Comparison of ENCODE assay signal across 13 cellular contexts in the genomic region with DNA sequence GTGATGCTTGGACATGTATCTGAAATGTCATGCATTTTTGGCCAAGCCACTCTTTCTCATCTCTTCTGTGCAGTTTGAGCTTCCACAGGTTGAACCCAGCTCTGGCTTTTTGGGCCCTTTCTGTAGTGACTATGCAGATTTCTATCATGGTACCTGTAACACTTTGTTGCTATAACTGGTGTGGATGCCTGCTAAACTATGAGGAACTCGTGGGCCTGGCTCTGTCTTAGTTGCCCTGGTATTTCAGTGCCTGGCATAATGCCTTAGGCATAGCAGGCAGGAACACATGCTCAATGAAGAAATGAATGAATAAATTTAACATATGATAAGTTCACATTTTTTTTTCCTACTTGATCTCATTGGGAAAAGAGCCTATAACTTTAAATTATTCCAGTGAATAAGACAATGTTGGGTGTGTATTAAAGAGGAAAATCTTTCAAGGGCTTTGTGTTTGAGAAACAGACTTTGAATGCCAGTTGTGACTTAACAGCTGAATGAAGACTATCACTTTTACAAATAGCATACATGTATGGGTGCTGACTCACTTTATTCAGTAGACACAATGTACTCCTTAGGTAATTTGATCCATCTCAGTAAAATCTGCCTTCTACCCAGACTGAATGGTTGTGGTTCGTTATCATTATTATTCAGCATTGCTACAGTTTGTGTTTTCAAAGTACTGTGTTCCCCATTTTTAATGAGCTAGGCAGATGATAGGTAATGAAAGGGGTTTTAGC.
DNase-seq lines count a peak whose midpoint lies in the region; ATAC-seq, FAIRE-seq and TF ChIP-seq lines count a peak whose summit lies in the region.
"Had no signal": no experiment of that assay in that cellular context is flagged by ENCODE, and none has a peak within 500 bp of the region (broad histone marks: within the 10 kb centered on the region; RNA-seq: fewer than 3 reads in every experiment).

No MANE protein-coding gene starts in this region.

- H3K27ac ChIP-seq in heart left ventricle (peak overlapping the region in 8 of 12 donors; percentile 18 to 56 (median 44)), right atrium auricular region (peak overlapping the region in 1 of 2 donors; percentile 11), heart right ventricle (peak overlapping the region in 6 of 10 donors; percentile 12 to 78 (median 48))
- H3K27ac ChIP-seq: BLaER1, ovary had no signal

- no peaks in the 10 kb centered on the region for H3K36me3 ChIP-seq in heart left ventricle
- H3K36me3 ChIP-seq in right atrium auricular region: no peaks in the 10 kb centered on the region
- H3K36me3 ChIP-seq in heart right ventricle: no peaks in the 10 kb centered on the region
- H3K36me3 ChIP-seq: ovary had no signal

- H3K36me3 Mint-ChIP-seq in activated T-helper 17 cell treated with anti-CD3 and anti-CD28 coated beads, Interleukin-2, amount 50 U/mL, for 72 hours (ENCODE audit: low read depth): no peaks in the 10 kb centered on the region
- peaks cover 13% of the 10 kb centered on the region for H3K36me3 Mint-ChIP-seq in activated naive CD8-positive, alpha-beta T cell treated with anti-CD3 and anti-CD28 coated beads for 36 hours

- no peaks in the 10 kb centered on the region for H3K27me3 ChIP-seq in heart left ventricle
- H3K27me3 ChIP-seq in right atrium auricular region: no peaks in the 10 kb centered on the region
- H3K27me3 ChIP-seq in heart right ventricle: no peaks in the 10 kb centered on the region
- H3K27me3 ChIP-seq: BLaER1, ovary had no signal

- no peaks in the 10 kb centered on the region for H3K4me1 Mint-ChIP-seq in activated T-helper 17 cell treated with anti-CD3 and anti-CD28 coated beads, Interleukin-2, amount 50 U/mL, for 72 hours
- no peaks in the 10 kb centered on the region for H3K4me1 Mint-ChIP-seq in activated naive CD8-positive, alpha-beta T cell treated with anti-CD3 and anti-CD28 coated beads for 36 hours
- H3K4me1 Mint-ChIP-seq: central memory CD8-positive, alpha-beta T cell had no signal

- peak; percentile 74 for FAIRE-seq in urothelium cell line (lab: Jason Lieb, UNC)

- no peak overlapping the region for H3K27ac Mint-ChIP-seq in activated T-helper 17 cell treated with anti-CD3 and anti-CD28 coated beads, Interleukin-2, amount 50 U/mL, for 72 hours
- no peak overlapping the region for H3K27ac Mint-ChIP-seq in activated naive CD8-positive, alpha-beta T cell treated with anti-CD3 and anti-CD28 coated beads for 36 hours

- H3K9me3 Mint-ChIP-seq in activated T-helper 17 cell treated with anti-CD3 and anti-CD28 coated beads, Interleukin-2, amount 50 U/mL, for 72 hours: peaks cover 6% of the 10 kb centered on the region
- H3K9me3 Mint-ChIP-seq in activated naive CD8-positive, alpha-beta T cell treated with anti-CD3 and anti-CD28 coated beads for 36 hours: peaks cover 3% of the 10 kb centered on the region
- H3K9me3 Mint-ChIP-seq: central memory CD8-positive, alpha-beta T cell had no signal

- 61 to 65% (median 64%) methylated on average over 2 of the region's 2 CpGs for WGBS in heart left ventricle, 4 donors
- 63 to 69% methylated on average over 2 of the region's 2 CpGs for WGBS in heart right ventricle, 2 donors

- no peak overlapping the region for H3K4me3 ChIP-seq in heart left ventricle
- H3K4me3 ChIP-seq in right atrium auricular region: no peak overlapping the region
- no peak overlapping the region for H3K4me3 ChIP-seq in heart right ventricle
- H3K4me3 ChIP-seq: BLaER1, ovary had no signal

- no peak overlapping the region for H3K4me3 Mint-ChIP-seq in activated T-helper 17 cell treated with anti-CD3 and anti-CD28 coated beads, Interleukin-2, amount 50 U/mL, for 72 hours
- no peak overlapping the region for H3K4me3 Mint-ChIP-seq in activated naive CD8-positive, alpha-beta T cell treated with anti-CD3 and anti-CD28 coated beads for 36 hours
- H3K4me3 Mint-ChIP-seq: central memory CD8-positive, alpha-beta T cell had no signal

- intact Hi-C loops in heart left ventricle (cut with DNase I) (no loop called here), heart right ventricle (cut with DNase I) (no loop called here)

- DNase-seq in heart left ventricle (no peak), right atrium auricular region (ENCODE audit: low spot score) (no peak), heart right ventricle (no peak), urothelium cell line (ENCODE audit: low spot score) (peak; percentile 80), UCSD-AML1 (lab: John Stamatoyannopoulos, UW; ENCODE audit: unreplicated experiment) (no peak)
- DNase-seq in activated naive CD8-positive, alpha-beta T cell treated with anti-CD3 and anti-CD28 coated beads for 36 hours: no peak
- DNase-seq: NCI-H1417 treated with DMSO at 0.1 percent for 48 hours, ovary, SHP77 treated with DMSO at 0.1 percent for 48 hours had no signal

- no peaks in the 10 kb centered on the region for H3K27me3 Mint-ChIP-seq in activated T-helper 17 cell treated with anti-CD3 and anti-CD28 coated beads, Interleukin-2, amount 50 U/mL, for 72 hours
- no peaks in the 10 kb centered on the region for H3K27me3 Mint-ChIP-seq in activated naive CD8-positive, alpha-beta T cell treated with anti-CD3 and anti-CD28 coated beads for 36 hours
- H3K27me3 Mint-ChIP-seq: central memory CD8-positive, alpha-beta T cell had no signal

- peaks cover 12 to 43% (median 28%) of the 10 kb centered on the region in 12 donors for H3K4me1 ChIP-seq in heart left ventricle
- H3K4me1 ChIP-seq in right atrium auricular region: peaks cover 0 to 33% of the 10 kb centered on the region in 2 donors
- peaks cover 8 to 42% (median 35%) of the 10 kb centered on the region in 9 donors for H3K4me1 ChIP-seq in heart right ventricle

- TF ChIP-seq CTCF in heart left ventricle (IDR thresholded peaks at IDR 0.05) (no peak), right atrium auricular region (IDR thresholded peaks at IDR 0.05) (no peak), heart right ventricle (IDR thresholded peaks at IDR 0.05) (no peak)

- ATAC-seq in heart left ventricle (peak in 2 of 4 donors; percentile 51 to 60), heart right ventricle (peak in 6 of 8 donors; percentile 33 to 56 (median 44)), GM19023 (IDR thresholded peaks at IDR 0.05; ENCODE audit: unreplicated experiment) (no peak)
- peak; percentile 18 for ATAC-seq in activated T-helper 17 cell treated with anti-CD3 and anti-CD28 coated beads, Interleukin-2, amount 50 U/mL, for 72 hours (replicated peaks)

- TF ChIP-seq POLR2A in heart left ventricle (IDR thresholded peaks at IDR 0.05): no peak

- H3K9me3 ChIP-seq in heart left ventricle (peaks cover 0 to 10% (median 1%) of the 10 kb centered on the region in 12 donors), right atrium auricular region (peaks cover 0 to 6% of the 10 kb centered on the region in 2 donors), heart right ventricle (peaks cover 0 to 16% (median 4%) of the 10 kb centered on the region in 11 donors)
- H3K9me3 ChIP-seq: ovary had no signal
